Comparison of ENCODE assay signal across 28 cellular contexts in genomic region chr1:192057766-192058165, GRCh38.
"Had no signal": no experiment of that assay in that cellular context is flagged by ENCODE, and none has a peak within 500 bp of the region (broad histone marks: within the 10 kb centered on the region; RNA-seq: fewer than 3 reads in every experiment).

No MANE protein-coding gene starts in this region.

- ATAC-seq: natural killer cell; psoas muscle; right cardiac atrium; right lobe of liver; stimulated activated effector memory CD8-positive, alpha-beta T cell treated with anti-CD3 and anti-CD28 coated beads, Interleukin-12 subunit alpha, Interleukin-12 subunit beta, amount 100 ng/mL, for 72 hours; stimulated activated naive B cell treated with anti-CD40 and anti-IgM and Interleukin-4, amounts not matched to agents 10 μg/mL and 1 μg/mL and 100 μg/mL, for 72 hours had no signal

- H3K9me3 Mint-ChIP-seq: nephron; neural progenitor cell; stimulated activated naive B cell treated with anti-CD40 and anti-IgM and Interleukin-4, amounts not matched to agents 10 μg/mL and 1 μg/mL and 100 μg/mL, for 72 hours; stimulated activated naive CD8-positive, alpha-beta T cell treated with anti-CD3 and anti-CD28 coated beads, Interleukin-15, Interleukin-2, amounts not matched to agents 100 ng/mL and 50 ng/mL, for 24 hours had no signal

- H3K4me3 ChIP-seq: neural progenitor cell, ovary, psoas muscle, right lobe of liver, sigmoid colon, stomach, thoracic aorta, thyroid gland, tibial nerve, upper lobe of left lung had no signal

- FAIRE-seq: urothelium cell line had no signal

- H3K4me1 ChIP-seq: neural progenitor cell, parathyroid adenoma, psoas muscle, right lobe of liver, thyroid gland, upper lobe of left lung had no signal

- H3K4me3 Mint-ChIP-seq: natural killer cell; nephron; neural progenitor cell; stimulated activated effector memory CD8-positive, alpha-beta T cell treated with anti-CD3 and anti-CD28 coated beads, Interleukin-12 subunit alpha, Interleukin-12 subunit beta, amount 100 ng/mL, for 72 hours; stimulated activated naive B cell treated with anti-CD40 and anti-IgM and Interleukin-4, amounts not matched to agents 10 μg/mL and 1 μg/mL and 100 μg/mL, for 72 hours; stimulated activated naive CD8-positive, alpha-beta T cell treated with anti-CD3 and anti-CD28 coated beads, Interleukin-15, Interleukin-2, amounts not matched to agents 100 ng/mL and 50 ng/mL, for 24 hours had no signal

- H3K27me3 Mint-ChIP-seq: progenitor cell of endocrine pancreas; stimulated activated naive B cell treated with anti-CD40 and anti-IgM and Interleukin-4, amounts not matched to agents 10 μg/mL and 1 μg/mL and 100 μg/mL, for 72 hours; stimulated activated naive CD8-positive, alpha-beta T cell treated with anti-CD3 and anti-CD28 coated beads, Interleukin-15, Interleukin-2, amounts not matched to agents 100 ng/mL and 50 ng/mL, for 24 hours had no signal

- H3K27ac ChIP-seq: neural progenitor cell, ovary, parathyroid adenoma, psoas muscle, right lobe of liver, sigmoid colon, stomach, thoracic aorta, thyroid gland, tibial nerve, upper lobe of left lung had no signal

- H3K36me3 Mint-ChIP-seq: natural killer cell; neural progenitor cell; stimulated activated effector memory CD8-positive, alpha-beta T cell treated with anti-CD3 and anti-CD28 coated beads, Interleukin-12 subunit alpha, Interleukin-12 subunit beta, amount 100 ng/mL, for 72 hours; stimulated activated naive B cell treated with anti-CD40 and anti-IgM and Interleukin-4, amounts not matched to agents 10 μg/mL and 1 μg/mL and 100 μg/mL, for 72 hours had no signal

- H3K36me3 ChIP-seq: neural progenitor cell, ovary, right lobe of liver, sigmoid colon, stomach, thoracic aorta, thyroid gland, tibial nerve, upper lobe of left lung had no signal

- H3K27ac Mint-ChIP-seq: natural killer cell; nephron; neural progenitor cell; progenitor cell of endocrine pancreas; stimulated activated effector memory CD8-positive, alpha-beta T cell treated with anti-CD3 and anti-CD28 coated beads, Interleukin-12 subunit alpha, Interleukin-12 subunit beta, amount 100 ng/mL, for 72 hours; stimulated activated naive B cell treated with anti-CD40 and anti-IgM and Interleukin-4, amounts not matched to agents 10 μg/mL and 1 μg/mL and 100 μg/mL, for 72 hours; stimulated activated naive CD8-positive, alpha-beta T cell treated with anti-CD3 and anti-CD28 coated beads, Interleukin-15, Interleukin-2, amounts not matched to agents 100 ng/mL and 50 ng/mL, for 24 hours had no signal

- H3K27me3 ChIP-seq: neural progenitor cell, ovary, right lobe of liver, sigmoid colon, stomach, thyroid gland, tibial nerve, upper lobe of left lung had no signal

- H3K9me3 ChIP-seq: ovary, psoas muscle, right lobe of liver, sigmoid colon, stomach, thoracic aorta, thyroid gland, tibial nerve, upper lobe of left lung had no signal

- H3K4me1 Mint-ChIP-seq: natural killer cell; neural progenitor cell; stimulated activated effector memory CD8-positive, alpha-beta T cell treated with anti-CD3 and anti-CD28 coated beads, Interleukin-12 subunit alpha, Interleukin-12 subunit beta, amount 100 ng/mL, for 72 hours; stimulated activated naive B cell treated with anti-CD40 and anti-IgM and Interleukin-4, amounts not matched to agents 10 μg/mL and 1 μg/mL and 100 μg/mL, for 72 hours had no signal

- DNase-seq: natural killer cell; occipital lobe; ovary; posterior cingulate gyrus; psoas muscle; right cardiac atrium; right lobe of liver; sigmoid colon; small intestine; stimulated activated CD4-positive, alpha-beta T cell treated with anti-CD3 and anti-CD28 coated beads, Interleukin-15, amount 100 ng/mL, for 24 hours; stimulated activated CD4-positive, alpha-beta T cell treated with anti-CD3 and anti-CD28 coated beads, Interleukin-2, amount 100 ng/mL, for 24 hours; stimulated activated CD4-positive, alpha-beta T cell treated with anti-CD3 and anti-CD28 coated beads, Interleukin-2, amount 100 ng/mL, for 48 hours; stimulated activated CD4-positive, alpha-beta T cell treated with anti-CD3 and anti-CD28 coated beads, Interleukin-4, amount 100 ng/mL, for 24 hours; stimulated activated naive B cell treated with anti-CD40 and anti-IgM and Interleukin-4, amounts not matched to agents 10 μg/mL and 1 μg/mL and 100 μg/mL, for 72 hours; stimulated activated naive CD4-positive, alpha-beta T cell treated with Interleukin-2 at 50 U/mL for 16 hours; stomach; thyroid gland; trophoblast cell; upper lobe of left lung had no signal
